Comparison of ENCODE assay signal across 1 cellular context in the genomic region with DNA sequence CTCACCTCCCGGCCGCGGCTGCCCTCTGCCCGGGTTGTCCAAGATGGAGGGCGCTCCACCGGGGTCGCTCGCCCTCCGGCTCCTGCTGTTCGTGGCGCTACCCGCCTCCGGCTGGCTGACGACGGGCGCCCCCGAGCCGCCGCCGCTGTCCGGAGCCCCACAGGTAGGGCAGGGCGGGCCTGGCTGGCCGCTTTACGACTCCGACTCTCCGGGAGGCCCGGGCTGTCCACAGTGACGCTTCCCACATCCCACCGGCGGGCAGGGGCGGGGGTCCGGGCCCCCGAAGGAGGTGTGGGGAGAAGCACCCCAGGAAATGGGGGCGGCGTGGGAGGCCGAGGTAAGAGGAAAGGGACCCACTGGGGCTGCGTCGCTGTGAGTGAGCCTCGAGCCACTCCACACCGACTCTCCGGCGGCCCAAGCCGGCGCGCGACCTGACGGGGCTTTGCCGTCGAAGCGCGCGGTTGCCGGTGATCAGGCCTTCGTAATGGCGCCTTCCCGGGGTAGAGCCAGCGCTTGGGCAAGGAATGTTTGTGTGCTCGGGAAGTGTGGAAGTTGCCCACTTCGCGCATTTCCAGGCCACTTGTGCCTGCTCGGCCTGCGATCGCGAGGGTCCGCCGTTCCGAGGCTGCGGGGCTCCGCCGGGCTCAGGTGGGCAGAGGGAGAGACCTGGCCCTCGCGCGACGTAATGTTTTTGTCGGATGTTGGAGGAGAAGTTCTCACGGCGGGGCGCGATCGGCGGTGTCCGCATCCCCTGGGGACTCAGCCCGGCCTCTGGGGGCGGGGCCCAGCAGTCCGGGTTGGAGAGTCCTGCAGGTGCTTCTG.
TF ChIP-seq lines count a peak whose summit lies in the region.

A gene with protein sequence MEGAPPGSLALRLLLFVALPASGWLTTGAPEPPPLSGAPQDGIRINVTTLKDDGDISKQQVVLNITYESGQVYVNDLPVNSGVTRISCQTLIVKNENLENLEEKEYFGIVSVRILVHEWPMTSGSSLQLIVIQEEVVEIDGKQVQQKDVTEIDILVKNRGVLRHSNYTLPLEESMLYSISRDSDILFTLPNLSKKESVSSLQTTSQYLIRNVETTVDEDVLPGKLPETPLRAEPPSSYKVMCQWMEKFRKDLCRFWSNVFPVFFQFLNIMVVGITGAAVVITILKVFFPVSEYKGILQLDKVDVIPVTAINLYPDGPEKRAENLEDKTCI (plus strand): TSS at position 4 of the 822 bp plus-strand sequence. CDS start 40 bp downstream, at position 44.

TF ChIP-seq in K562, 482 proteins besides CTCF, POLR2A, EP300 and RAD21 (continued from another document and continues in another):
- TF ChIP-seq, protein P1, sequence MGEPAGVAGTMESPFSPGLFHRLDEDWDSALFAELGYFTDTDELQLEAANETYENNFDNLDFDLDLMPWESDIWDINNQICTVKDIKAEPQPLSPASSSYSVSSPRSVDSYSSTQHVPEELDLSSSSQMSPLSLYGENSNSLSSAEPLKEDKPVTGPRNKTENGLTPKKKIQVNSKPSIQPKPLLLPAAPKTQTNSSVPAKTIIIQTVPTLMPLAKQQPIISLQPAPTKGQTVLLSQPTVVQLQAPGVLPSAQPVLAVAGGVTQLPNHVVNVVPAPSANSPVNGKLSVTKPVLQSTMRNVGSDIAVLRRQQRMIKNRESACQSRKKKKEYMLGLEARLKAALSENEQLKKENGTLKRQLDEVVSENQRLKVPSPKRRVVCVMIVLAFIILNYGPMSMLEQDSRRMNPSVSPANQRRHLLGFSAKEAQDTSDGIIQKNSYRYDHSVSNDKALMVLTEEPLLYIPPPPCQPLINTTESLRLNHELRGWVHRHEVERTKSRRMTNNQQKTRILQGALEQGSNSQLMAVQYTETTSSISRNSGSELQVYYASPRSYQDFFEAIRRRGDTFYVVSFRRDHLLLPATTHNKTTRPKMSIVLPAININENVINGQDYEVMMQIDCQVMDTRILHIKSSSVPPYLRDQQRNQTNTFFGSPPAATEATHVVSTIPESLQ (CRISPR knock-in tag; IDR thresholded peaks at IDR 0.05) = peak; percentile 94
- no peak for TF ChIP-seq HDAC3 (IDR thresholded peaks at IDR 0.05; ENCODE audit: borderline replicate concordance, partially characterized antibody)
- no peak for TF ChIP-seq SMAD2 (IDR thresholded peaks at IDR 0.05; ENCODE audit: low read depth, low read length)
- TF ChIP-seq, protein P2, sequence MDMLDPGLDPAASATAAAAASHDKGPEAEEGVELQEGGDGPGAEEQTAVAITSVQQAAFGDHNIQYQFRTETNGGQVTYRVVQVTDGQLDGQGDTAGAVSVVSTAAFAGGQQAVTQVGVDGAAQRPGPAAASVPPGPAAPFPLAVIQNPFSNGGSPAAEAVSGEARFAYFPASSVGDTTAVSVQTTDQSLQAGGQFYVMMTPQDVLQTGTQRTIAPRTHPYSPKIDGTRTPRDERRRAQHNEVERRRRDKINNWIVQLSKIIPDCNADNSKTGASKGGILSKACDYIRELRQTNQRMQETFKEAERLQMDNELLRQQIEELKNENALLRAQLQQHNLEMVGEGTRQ (CRISPR knock-in tag; IDR thresholded peaks at IDR 0.05) = no peak
- TF ChIP-seq KDM2B (CRISPR knock-in tag; IDR thresholded peaks at IDR 0.05) = peak; percentile 28; the same call in 1 of the 2 replicates
- TF ChIP-seq SIRT6 (IDR thresholded peaks at IDR 0.05; ENCODE audit: low read depth, low read length) = no peak
- no peak for TF ChIP-seq CEBPG (CRISPR knock-in tag; IDR thresholded peaks at IDR 0.05)
- no peak for TF ChIP-seq CEBPG (tag; conservative IDR thresholded peaks at IDR 0.05 in 1 of 2, IDR thresholded peaks at IDR 0.05 in 1 of 2)
- peak; percentile 20; the same call in 1 of the 2 replicates for TF ChIP-seq TGIF2 (CRISPR knock-in tag; IDR thresholded peaks at IDR 0.05)
- no peak for TF ChIP-seq PCBP2 (IDR thresholded peaks at IDR 0.05; ENCODE audit: low read depth, low read length, poor library complexity, severe bottlenecking)
- 0 out of 2 replicates have a peak, but pooled peaks have one; percentile 75 for TF ChIP-seq RBM34 (IDR thresholded peaks at IDR 0.05; ENCODE audit: borderline replicate concordance, insufficient read depth, low read length)
- peak; percentile 64 for TF ChIP-seq NFIC (IDR thresholded peaks at IDR 0.05)
- peak; percentile 87 for TF ChIP-seq RBFOX2 (IDR thresholded peaks at IDR 0.05; ENCODE audit: low read depth, low read length)
- 0 out of 2 replicates have a peak, but pooled peaks have one; percentile 32 for TF ChIP-seq TRIM28 (IDR thresholded peaks at IDR 0.05)
- TF ChIP-seq POLR2AphosphoS2 (IDR thresholded peaks at IDR 0.05; ENCODE audit: low read length) = no peak
- TF ChIP-seq ZNF184 (CRISPR knock-in tag; IDR thresholded peaks at IDR 0.05) = no peak
- no peak; the same call in 1 of the 2 replicates for TF ChIP-seq DPF2 (IDR thresholded peaks at IDR 0.05)
- TF ChIP-seq FOXM1 (IDR thresholded peaks at IDR 0.05; ENCODE audit: low read depth) = no peak
- TF ChIP-seq FOXM1 (CRISPR knock-in tag; IDR thresholded peaks at IDR 0.05; ENCODE audit: low read depth) = peak; percentile 77; the same call in 1 of the 2 replicates
- no peak for TF ChIP-seq HNRNPUL1 (IDR thresholded peaks at IDR 0.05; ENCODE audit: low read length)
- TF ChIP-seq ZNF224 (CRISPR knock-in tag; IDR thresholded peaks at IDR 0.05) = peak; percentile 74
- TF ChIP-seq RBM15 (IDR thresholded peaks at IDR 0.05; ENCODE audit: insufficient read depth, low read length) = no peak
- no peak for TF ChIP-seq ZNF785 (CRISPR knock-in tag; IDR thresholded peaks at IDR 0.05)
- no peak for TF ChIP-seq ZBTB8A (IDR thresholded peaks at IDR 0.05; ENCODE audit: partially characterized antibody)
- TF ChIP-seq RBM14 (IDR thresholded peaks at IDR 0.05; ENCODE audit: borderline replicate concordance, insufficient read depth, low read depth, low read length) = 0 out of 2 replicates have a peak, but pooled peaks have one; percentile 61
- TF ChIP-seq, protein P3, sequence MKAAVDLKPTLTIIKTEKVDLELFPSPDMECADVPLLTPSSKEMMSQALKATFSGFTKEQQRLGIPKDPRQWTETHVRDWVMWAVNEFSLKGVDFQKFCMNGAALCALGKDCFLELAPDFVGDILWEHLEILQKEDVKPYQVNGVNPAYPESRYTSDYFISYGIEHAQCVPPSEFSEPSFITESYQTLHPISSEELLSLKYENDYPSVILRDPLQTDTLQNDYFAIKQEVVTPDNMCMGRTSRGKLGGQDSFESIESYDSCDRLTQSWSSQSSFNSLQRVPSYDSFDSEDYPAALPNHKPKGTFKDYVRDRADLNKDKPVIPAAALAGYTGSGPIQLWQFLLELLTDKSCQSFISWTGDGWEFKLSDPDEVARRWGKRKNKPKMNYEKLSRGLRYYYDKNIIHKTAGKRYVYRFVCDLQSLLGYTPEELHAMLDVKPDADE (conservative IDR thresholded peaks at IDR 0.05; ENCODE audit: control insufficient read depth, low read depth, low read length) = 0 out of 2 replicates have a peak, but pooled peaks have one; percentile 20
- TF ChIP-seq CBX2 (IDR thresholded peaks at IDR 0.05; ENCODE audit: insufficient read depth, low read length, poor library complexity, severe bottlenecking) = no peak
- TF ChIP-seq YBX1 (IDR thresholded peaks at IDR 0.05) = no peak
- TF ChIP-seq PHF21A (IDR thresholded peaks at IDR 0.05; ENCODE audit: borderline replicate concordance, low read depth) = no peak
- TF ChIP-seq ASH1L (IDR thresholded peaks at IDR 0.05; ENCODE audit: borderline replicate concordance, low read depth, partially characterized antibody) = no peak
- peak; percentile 68 for TF ChIP-seq KDM5B (IDR thresholded peaks at IDR 0.05; ENCODE audit: insufficient replicate concordance, low read depth, low read length)
- TF ChIP-seq ILF3 (IDR thresholded peaks at IDR 0.05; ENCODE audit: borderline replicate concordance) = no peak
- TF ChIP-seq, protein P4, sequence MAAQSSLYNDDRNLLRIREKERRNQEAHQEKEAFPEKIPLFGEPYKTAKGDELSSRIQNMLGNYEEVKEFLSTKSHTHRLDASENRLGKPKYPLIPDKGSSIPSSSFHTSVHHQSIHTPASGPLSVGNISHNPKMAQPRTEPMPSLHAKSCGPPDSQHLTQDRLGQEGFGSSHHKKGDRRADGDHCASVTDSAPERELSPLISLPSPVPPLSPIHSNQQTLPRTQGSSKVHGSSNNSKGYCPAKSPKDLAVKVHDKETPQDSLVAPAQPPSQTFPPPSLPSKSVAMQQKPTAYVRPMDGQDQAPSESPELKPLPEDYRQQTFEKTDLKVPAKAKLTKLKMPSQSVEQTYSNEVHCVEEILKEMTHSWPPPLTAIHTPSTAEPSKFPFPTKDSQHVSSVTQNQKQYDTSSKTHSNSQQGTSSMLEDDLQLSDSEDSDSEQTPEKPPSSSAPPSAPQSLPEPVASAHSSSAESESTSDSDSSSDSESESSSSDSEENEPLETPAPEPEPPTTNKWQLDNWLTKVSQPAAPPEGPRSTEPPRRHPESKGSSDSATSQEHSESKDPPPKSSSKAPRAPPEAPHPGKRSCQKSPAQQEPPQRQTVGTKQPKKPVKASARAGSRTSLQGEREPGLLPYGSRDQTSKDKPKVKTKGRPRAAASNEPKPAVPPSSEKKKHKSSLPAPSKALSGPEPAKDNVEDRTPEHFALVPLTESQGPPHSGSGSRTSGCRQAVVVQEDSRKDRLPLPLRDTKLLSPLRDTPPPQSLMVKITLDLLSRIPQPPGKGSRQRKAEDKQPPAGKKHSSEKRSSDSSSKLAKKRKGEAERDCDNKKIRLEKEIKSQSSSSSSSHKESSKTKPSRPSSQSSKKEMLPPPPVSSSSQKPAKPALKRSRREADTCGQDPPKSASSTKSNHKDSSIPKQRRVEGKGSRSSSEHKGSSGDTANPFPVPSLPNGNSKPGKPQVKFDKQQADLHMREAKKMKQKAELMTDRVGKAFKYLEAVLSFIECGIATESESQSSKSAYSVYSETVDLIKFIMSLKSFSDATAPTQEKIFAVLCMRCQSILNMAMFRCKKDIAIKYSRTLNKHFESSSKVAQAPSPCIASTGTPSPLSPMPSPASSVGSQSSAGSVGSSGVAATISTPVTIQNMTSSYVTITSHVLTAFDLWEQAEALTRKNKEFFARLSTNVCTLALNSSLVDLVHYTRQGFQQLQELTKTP (IDR thresholded peaks at IDR 0.05; ENCODE audit: low read depth in 1 of 2, partially characterized antibody in 2 of 2) = no peak
- peak; percentile 13; the same call in 1 of the 2 replicates for TF ChIP-seq GATAD2B (IDR thresholded peaks at IDR 0.05; ENCODE audit: borderline replicate concordance)
- TF ChIP-seq NFRKB (IDR thresholded peaks at IDR 0.05; ENCODE audit: low read depth) = peak; percentile 60; the same call in 1 of the 2 replicates
- TF ChIP-seq EGR1 (conservative IDR thresholded peaks at IDR 0.05) = peak; percentile 73
- TF ChIP-seq, protein P5, sequence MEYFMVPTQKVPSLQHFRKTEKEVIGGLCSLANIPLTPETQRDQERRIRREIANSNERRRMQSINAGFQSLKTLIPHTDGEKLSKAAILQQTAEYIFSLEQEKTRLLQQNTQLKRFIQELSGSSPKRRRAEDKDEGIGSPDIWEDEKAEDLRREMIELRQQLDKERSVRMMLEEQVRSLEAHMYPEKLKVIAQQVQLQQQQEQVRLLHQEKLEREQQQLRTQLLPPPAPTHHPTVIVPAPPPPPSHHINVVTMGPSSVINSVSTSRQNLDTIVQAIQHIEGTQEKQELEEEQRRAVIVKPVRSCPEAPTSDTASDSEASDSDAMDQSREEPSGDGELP (CRISPR knock-in tag; IDR thresholded peaks at IDR 0.05; ENCODE audit: borderline replicate concordance) = peak; percentile 41; the same call in 1 of the 2 replicates
- no peak for TF ChIP-seq CHCHD3 (CRISPR knock-in tag; IDR thresholded peaks at IDR 0.05)
- TF ChIP-seq, protein P6, sequence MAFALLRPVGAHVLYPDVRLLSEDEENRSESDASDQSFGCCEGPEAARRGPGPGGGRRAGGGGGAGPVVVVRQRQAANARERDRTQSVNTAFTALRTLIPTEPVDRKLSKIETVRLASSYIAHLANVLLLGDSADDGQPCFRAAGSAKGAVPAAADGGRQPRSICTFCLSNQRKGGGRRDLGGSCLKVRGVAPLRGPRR (CRISPR knock-in tag; IDR thresholded peaks at IDR 0.05) = no peak
- TF ChIP-seq, protein P7, sequence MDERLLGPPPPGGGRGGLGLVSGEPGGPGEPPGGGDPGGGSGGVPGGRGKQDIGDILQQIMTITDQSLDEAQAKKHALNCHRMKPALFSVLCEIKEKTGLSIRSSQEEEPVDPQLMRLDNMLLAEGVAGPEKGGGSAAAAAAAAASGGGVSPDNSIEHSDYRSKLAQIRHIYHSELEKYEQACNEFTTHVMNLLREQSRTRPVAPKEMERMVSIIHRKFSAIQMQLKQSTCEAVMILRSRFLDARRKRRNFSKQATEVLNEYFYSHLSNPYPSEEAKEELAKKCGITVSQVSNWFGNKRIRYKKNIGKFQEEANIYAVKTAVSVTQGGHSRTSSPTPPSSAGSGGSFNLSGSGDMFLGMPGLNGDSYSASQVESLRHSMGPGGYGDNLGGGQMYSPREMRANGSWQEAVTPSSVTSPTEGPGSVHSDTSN (CRISPR knock-in tag; IDR thresholded peaks at IDR 0.05; ENCODE audit: low read depth) = no peak
- TF ChIP-seq, protein P7 (tag; conservative IDR thresholded peaks at IDR 0.05; ENCODE audit: low read depth) = no peak
- peak; percentile 73 for TF ChIP-seq POLR2AphosphoS5 (IDR thresholded peaks at IDR 0.05; ENCODE audit: control insufficient read depth, insufficient read depth, low read depth, low read length)
- TF ChIP-seq, protein P8, sequence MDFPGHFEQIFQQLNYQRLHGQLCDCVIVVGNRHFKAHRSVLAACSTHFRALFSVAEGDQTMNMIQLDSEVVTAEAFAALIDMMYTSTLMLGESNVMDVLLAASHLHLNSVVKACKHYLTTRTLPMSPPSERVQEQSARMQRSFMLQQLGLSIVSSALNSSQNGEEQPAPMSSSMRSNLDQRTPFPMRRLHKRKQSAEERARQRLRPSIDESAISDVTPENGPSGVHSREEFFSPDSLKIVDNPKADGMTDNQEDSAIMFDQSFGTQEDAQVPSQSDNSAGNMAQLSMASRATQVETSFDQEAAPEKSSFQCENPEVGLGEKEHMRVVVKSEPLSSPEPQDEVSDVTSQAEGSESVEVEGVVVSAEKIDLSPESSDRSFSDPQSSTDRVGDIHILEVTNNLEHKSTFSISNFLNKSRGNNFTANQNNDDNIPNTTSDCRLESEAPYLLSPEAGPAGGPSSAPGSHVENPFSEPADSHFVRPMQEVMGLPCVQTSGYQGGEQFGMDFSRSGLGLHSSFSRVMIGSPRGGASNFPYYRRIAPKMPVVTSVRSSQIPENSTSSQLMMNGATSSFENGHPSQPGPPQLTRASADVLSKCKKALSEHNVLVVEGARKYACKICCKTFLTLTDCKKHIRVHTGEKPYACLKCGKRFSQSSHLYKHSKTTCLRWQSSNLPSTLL (IDR thresholded peaks at IDR 0.05) = no peak
- no peak for TF ChIP-seq FOXK2 (conservative IDR thresholded peaks at IDR 0.05 in 1 of 2, IDR thresholded peaks at IDR 0.05 in 1 of 2; ENCODE audit: low read depth in 2 of 2)
- peak; percentile 54; the same call in 1 of the 2 replicates for TF ChIP-seq SP1 (CRISPR knock-in tag; IDR thresholded peaks at IDR 0.05)
